Comparison of ENCODE assay signal across 1 cellular context in genomic region chr10:74026428-74026979, GRCh38.
TF ChIP-seq lines count a peak whose summit lies in the region.

No MANE protein-coding gene starts in this region.

TF ChIP-seq in SK-N-SH treated with all-trans-retinoic acid at 6 μM for 48 hours, 23 proteins besides CTCF, POLR2A, EP300 and RAD21 (continued from another document):
- TF ChIP-seq PATZ1 (CRISPR knock-in tag; IDR thresholded peaks at IDR 0.05; ENCODE audit: borderline replicate concordance): no peak
- no peak for TF ChIP-seq TCF4 (CRISPR knock-in tag; IDR thresholded peaks at IDR 0.05; ENCODE audit: borderline replicate concordance)
- no peak for TF ChIP-seq SNAI2 (CRISPR knock-in tag; IDR thresholded peaks at IDR 0.05)
- no peak for TF ChIP-seq ZFP3 (CRISPR knock-in tag; IDR thresholded peaks at IDR 0.05)
- TF ChIP-seq BACH2 (CRISPR knock-in tag; IDR thresholded peaks at IDR 0.05; ENCODE audit: borderline replicate concordance): no peak
- TF ChIP-seq OSR1 (CRISPR knock-in tag; IDR thresholded peaks at IDR 0.05): no peak
- no peak for TF ChIP-seq GLIS3 (CRISPR knock-in tag; IDR thresholded peaks at IDR 0.05)
- TF ChIP-seq ZNF565 (CRISPR knock-in tag; conservative IDR thresholded peaks at IDR 0.05; ENCODE audit: low read depth): no peak
- no peak for TF ChIP-seq PPARA (CRISPR knock-in tag; IDR thresholded peaks at IDR 0.05; ENCODE audit: borderline replicate concordance)
- TF ChIP-seq ISL1 (CRISPR knock-in tag; IDR thresholded peaks at IDR 0.05): no peak
- no peak for TF ChIP-seq ESRRG (CRISPR knock-in tag; IDR thresholded peaks at IDR 0.05)
- no peak for TF ChIP-seq TOX (CRISPR knock-in tag; IDR thresholded peaks at IDR 0.05; ENCODE audit: borderline replicate concordance)
- no peak for TF ChIP-seq RARB (CRISPR knock-in tag; IDR thresholded peaks at IDR 0.05)
- no peak for TF ChIP-seq ZFP30 (CRISPR knock-in tag; IDR thresholded peaks at IDR 0.05)
- TF ChIP-seq CSDC2 (CRISPR knock-in tag; IDR thresholded peaks at IDR 0.05): no peak
- no peak for TF ChIP-seq CSRNP3 (CRISPR knock-in tag; IDR thresholded peaks at IDR 0.05)
TF ChIP-seq in SK-N-SH treated with all-trans-retinoic acid at 6 μM for 48 hours: peak in this region for 0.
